ENCODE assay signal across 14 cellular contexts in genomic region chr7:98357751-98358161, GRCh38. TPM values are rescaled to one million over a fixed set of nuclear protein-coding genes. Genes with fewer than 3 reads are reported as not detected.
DNase-seq lines count a peak whose midpoint lies in the region; ATAC-seq and TF ChIP-seq lines count a peak whose summit lies in the region.
"Had no signal": no experiment of that assay in that cellular context is flagged by ENCODE, and none has a peak within 500 bp of the region (broad histone marks: within the 10 kb centered on the region; RNA-seq: fewer than 3 reads in every experiment).

No MANE protein-coding gene starts in this region.

- H3K4me1 Mint-ChIP-seq in immature natural killer cell: no peaks in the 10 kb centered on the region
- H3K4me1 Mint-ChIP-seq: neural crest cell had no signal

- no peaks in the 10 kb centered on the region for H3K36me3 Mint-ChIP-seq in immature natural killer cell
- H3K36me3 Mint-ChIP-seq: activated naive CD8-positive, alpha-beta T cell had no signal

- no peaks in the 10 kb centered on the region for H3K9me3 Mint-ChIP-seq in immature natural killer cell
- H3K9me3 Mint-ChIP-seq: activated CD8-positive, alpha-beta T cell treated with anti-CD3 and anti-CD28 coated beads for 36 hours; neural crest cell; stimulated activated naive CD8-positive, alpha-beta T cell treated with anti-CD3 and anti-CD28 coated beads, Interleukin-15, Interleukin-2, amounts not matched to agents 100 ng/mL and 50 ng/mL, for 24 hours had no signal

- peak; percentile 25 for ATAC-seq in mucosa of descending colon
- ATAC-seq in HG02571 (IDR thresholded peaks at IDR 0.05; ENCODE audit: unreplicated experiment): no peak
- ATAC-seq: activated CD8-positive, alpha-beta T cell treated with anti-CD3 and anti-CD28 coated beads for 36 hours had no signal

- peaks cover 38% of the 10 kb centered on the region for H3K4me1 ChIP-seq in mucosa of descending colon (ENCODE audit: low read depth)

- H3K4me3 ChIP-seq in epithelial cell of esophagus (ENCODE audit: low read length) (no peak overlapping the region), mucosa of descending colon (no peak overlapping the region)

- H3K27ac Mint-ChIP-seq in immature natural killer cell: no peak overlapping the region
- H3K27ac Mint-ChIP-seq: activated CD8-positive, alpha-beta T cell treated with anti-CD3 and anti-CD28 coated beads for 36 hours; activated naive CD8-positive, alpha-beta T cell; stimulated activated naive CD8-positive, alpha-beta T cell treated with anti-CD3 and anti-CD28 coated beads, Interleukin-15, Interleukin-2, amounts not matched to agents 100 ng/mL and 50 ng/mL, for 24 hours had no signal

- H3K27me3 Mint-ChIP-seq in immature natural killer cell (ENCODE audit: low read depth in 3 of 3): peaks cover 1 to 8% (median 2%) of the 10 kb centered on the region in 3 donors
- H3K27me3 Mint-ChIP-seq: activated naive CD8-positive, alpha-beta T cell; stimulated activated naive CD8-positive, alpha-beta T cell treated with anti-CD3 and anti-CD28 coated beads, Interleukin-15, Interleukin-2, amounts not matched to agents 100 ng/mL and 50 ng/mL, for 24 hours had no signal

- TF ChIP-seq CTCF in epithelial cell of esophagus (IDR thresholded peaks at IDR 0.05; ENCODE audit: insufficient read depth, low read depth, low read length, missing control alignments): no peak
- TF ChIP-seq CTCF in mucosa of descending colon (IDR thresholded peaks at IDR 0.05): no peak

- no peaks in the 10 kb centered on the region for H3K36me3 ChIP-seq in mucosa of descending colon (ENCODE audit: low read depth)

- H3K4me3 Mint-ChIP-seq in immature natural killer cell: no peak overlapping the region
- H3K4me3 Mint-ChIP-seq: activated CD8-positive, alpha-beta T cell treated with anti-CD3 and anti-CD28 coated beads for 36 hours; activated naive CD8-positive, alpha-beta T cell; neural crest cell; stimulated activated naive CD8-positive, alpha-beta T cell treated with anti-CD3 and anti-CD28 coated beads, Interleukin-15, Interleukin-2, amounts not matched to agents 100 ng/mL and 50 ng/mL, for 24 hours had no signal

- intact Hi-C loops in mucosa of descending colon (cut with DNase I, micrococcal nuclease): no loop called here

- H3K9me3 ChIP-seq in mucosa of descending colon: no peaks in the 10 kb centered on the region

- DNase-seq in Daoy (ENCODE audit: low read depth): peak; percentile 68
- peak; percentile 83 for DNase-seq in NOMO-1 treated with DMSO at 0.1 percent for 48 hours (lab: John Stamatoyannopoulos, UW; ENCODE audit: unreplicated experiment)
- DNase-seq in epithelial cell of esophagus (ENCODE audit: low read depth): peak; percentile 27
- DNase-seq in mucosa of descending colon: peak in 1 of 3 donors; percentile 34
- DNase-seq in immature natural killer cell: no peak
- DNase-seq in OCI-M2 (lab: John Stamatoyannopoulos, UW; ENCODE audit: unreplicated experiment): no peak
- no peak for DNase-seq in stimulated activated CD4-positive, alpha-beta T cell treated with anti-CD3 and anti-CD28 coated beads, Interleukin-12 subunit alpha, Interleukin-12 subunit beta, amount 100 ng/mL, for 4 hours
- DNase-seq: activated CD8-positive, alpha-beta T cell treated with anti-CD3 and anti-CD28 coated beads for 36 hours; MM.1S; NCI-H446 treated with DMSO at 0.1 percent for 48 hours had no signal

RNA-seq across cellular contexts. Expression of gene BAIAP2L1, which starts 43.1 kb away (rescaled TPM):
- 11.1 and 14.3 TPM in 2 replicates for total RNA-seq in Daoy (2014; rRNA removed; shearing (Covaris generic))
- 10 to 100 TPM; 39.9 to 78.0 (median 65.4) TPM for total RNA-seq in mucosa of descending colon
- under 1 TPM; 0.24 to 0.29 (median 0.28) TPM for polyA plus RNA-seq in immature natural killer cell

Comparison
In these comparisons a context has a peak if more than half of its experiments do, and no peak if none do; other contexts are left out.
1. DNase-seq: peak in Daoy (single experiment), NOMO-1 treated with DMSO at 0.1 percent for 48 hours (single experiment) and epithelial cell of esophagus (single experiment); none in immature natural killer cell (0 of 3), OCI-M2 (single experiment) and stimulated activated CD4-positive, alpha-beta T cell treated with anti-CD3 and anti-CD28 coated beads, Interleukin-12 subunit alpha, Interleukin-12 subunit beta, amount 100 ng/mL, for 4 hours (single experiment).